ENCODE assay signal across 13 cellular contexts in genomic region chr12:41967668-41968649, GRCh38.
DNase-seq lines count a peak whose midpoint lies in the region; ATAC-seq, FAIRE-seq and TF ChIP-seq lines count a peak whose summit lies in the region.
"Had no signal": no experiment of that assay in that cellular context is flagged by ENCODE, and none has a peak within 500 bp of the region (broad histone marks: within the 10 kb centered on the region; RNA-seq: fewer than 3 reads in every experiment).

No MANE protein-coding gene starts in this region.

- H3K9me3 ChIP-seq in WERI-Rb-1 (ENCODE audit: severe bottlenecking) (no peaks in the 10 kb centered on the region), T-helper 17 cell (ENCODE audit: control insufficient read depth, low read length, poor library complexity, severe bottlenecking) (no peaks in the 10 kb centered on the region)

- FAIRE-seq in GM12891 (lab: Jason Lieb, UNC) = no peak
- FAIRE-seq: GM19239 had no signal

- no peak overlapping the region for H3K4me3 ChIP-seq in WERI-Rb-1 (ENCODE audit: low read depth, low read length)

- peaks cover 3% of the 10 kb centered on the region for H3K27me3 Mint-ChIP-seq in activated CD8-positive, alpha-beta T cell treated with anti-CD3 and anti-CD28 coated beads, Interleukin-2, amount 10 ng/mL, durations not matched to agents 7 days and 5 days (ENCODE audit: low read depth)
- H3K27me3 Mint-ChIP-seq in T-helper 17 cell = peaks cover 6% of the 10 kb centered on the region

- DNase-seq in ACHN (peak; percentile 98), NCI-H1417 (lab: John Stamatoyannopoulos, UW) (peak; percentile 80 to 93 (median 86)), WERI-Rb-1 (peak; percentile 88), islet precursor cell (peak; percentile 92), GM12891 (ENCODE audit: insufficient read length, low spot score) (no peak), T-helper 17 cell (no peak)
- DNase-seq in activated CD8-positive, alpha-beta T cell treated with anti-CD3 and anti-CD28 coated beads, Interleukin-2, amount 10 ng/mL, durations not matched to agents 7 days and 5 days = no peak
- DNase-seq: activated T-cell treated with anti-CD3 and anti-CD28 coated beads, Interleukin-2, amount 50 U/mL, for 1 hour; AML-193; stimulated activated naive CD8-positive, alpha-beta T cell treated with anti-CD3 and anti-CD28 coated beads, Interleukin-15, amount 100 ng/mL, for 72 hours; T-helper 9 cell had no signal

- CTCF ChIA-PET in activated CD8-positive, alpha-beta T cell treated with anti-CD3 and anti-CD28 coated beads, Interleukin-2, amount 10 ng/mL, durations not matched to agents 7 days and 5 days (lab: Charles Lee) = interaction anchor here (1.0 kb wide), 1 partner anchor 20 kb away, joined by 3 read pairs; no protein-coding TSS in a partner anchor

- in situ Hi-C loops in ACHN (cut with HindIII; ENCODE audit: low pct_ligation_motif_present, low pct_unique_long_range_greater_than_20kb, low sequenced_read_pairs) = no loop called here

- no peak for ATAC-seq in GM21381 (IDR thresholded peaks at IDR 0.05; ENCODE audit: unreplicated experiment)
- ATAC-seq in activated CD8-positive, alpha-beta T cell treated with anti-CD3 and anti-CD28 coated beads, Interleukin-2, amount 10 ng/mL, durations not matched to agents 7 days and 5 days = no peak
- ATAC-seq in T-helper 17 cell = no peak
- ATAC-seq: stimulated activated naive CD8-positive, alpha-beta T cell treated with anti-CD3 and anti-CD28 coated beads, Interleukin-15, amount 100 ng/mL, for 72 hours had no signal

- no peaks in the 10 kb centered on the region for H3K9me3 Mint-ChIP-seq in activated CD8-positive, alpha-beta T cell treated with anti-CD3 and anti-CD28 coated beads, Interleukin-2, amount 10 ng/mL, durations not matched to agents 7 days and 5 days (ENCODE audit: insufficient read depth)
- H3K9me3 Mint-ChIP-seq: stimulated activated naive CD8-positive, alpha-beta T cell treated with anti-CD3 and anti-CD28 coated beads, Interleukin-15, amount 100 ng/mL, for 72 hours had no signal

- no peaks in the 10 kb centered on the region for H3K4me1 Mint-ChIP-seq in activated CD8-positive, alpha-beta T cell treated with anti-CD3 and anti-CD28 coated beads, Interleukin-2, amount 10 ng/mL, durations not matched to agents 7 days and 5 days (ENCODE audit: low read depth)
- H3K4me1 Mint-ChIP-seq in T-helper 17 cell = no peaks in the 10 kb centered on the region
- H3K4me1 Mint-ChIP-seq: stimulated activated naive CD8-positive, alpha-beta T cell treated with anti-CD3 and anti-CD28 coated beads, Interleukin-15, amount 100 ng/mL, for 72 hours had no signal

- POLR2A ChIA-PET in activated CD8-positive, alpha-beta T cell treated with anti-CD3 and anti-CD28 coated beads, Interleukin-2, amount 10 ng/mL, durations not matched to agents 7 days and 5 days (lab: Charles Lee) = no interaction called here

- no peak overlapping the region for H3K27ac ChIP-seq in WERI-Rb-1

- H3K36me3 Mint-ChIP-seq in activated CD8-positive, alpha-beta T cell treated with anti-CD3 and anti-CD28 coated beads, Interleukin-2, amount 10 ng/mL, durations not matched to agents 7 days and 5 days (ENCODE audit: low read depth) = no peaks in the 10 kb centered on the region
- no peaks in the 10 kb centered on the region for H3K36me3 Mint-ChIP-seq in T-helper 17 cell (ENCODE audit: low read depth)

- no peaks in the 10 kb centered on the region for H3K36me3 ChIP-seq in WERI-Rb-1

- H3K27ac Mint-ChIP-seq in activated CD8-positive, alpha-beta T cell treated with anti-CD3 and anti-CD28 coated beads, Interleukin-2, amount 10 ng/mL, durations not matched to agents 7 days and 5 days = no peak overlapping the region
- no peak overlapping the region for H3K27ac Mint-ChIP-seq in T-helper 17 cell
- H3K27ac Mint-ChIP-seq: stimulated activated naive CD8-positive, alpha-beta T cell treated with anti-CD3 and anti-CD28 coated beads, Interleukin-15, amount 100 ng/mL, for 72 hours had no signal

- TF ChIP-seq POLR2A in GM12891 (IDR thresholded peaks at IDR 0.05; ENCODE audit: low read depth, low read length) = no peak

- H3K27me3 ChIP-seq in WERI-Rb-1 (ENCODE audit: insufficient read depth, low read depth, severe bottlenecking) = no peaks in the 10 kb centered on the region

- no peak overlapping the region for H3K4me3 Mint-ChIP-seq in activated CD8-positive, alpha-beta T cell treated with anti-CD3 and anti-CD28 coated beads, Interleukin-2, amount 10 ng/mL, durations not matched to agents 7 days and 5 days
- no peak overlapping the region for H3K4me3 Mint-ChIP-seq in T-helper 17 cell
- H3K4me3 Mint-ChIP-seq: stimulated activated naive CD8-positive, alpha-beta T cell treated with anti-CD3 and anti-CD28 coated beads, Interleukin-15, amount 100 ng/mL, for 72 hours had no signal

- no peak for TF ChIP-seq CTCF in WERI-Rb-1 (IDR thresholded peaks at IDR 0.05; ENCODE audit: low read depth, low read length)

TF ChIP-seq in GM12891, 5 proteins besides CTCF, POLR2A, EP300 and RAD21:
- no peak for TF ChIP-seq PAX5 (IDR thresholded peaks at IDR 0.05; ENCODE audit: insufficient read depth, low read length, severe bottlenecking)
- TF ChIP-seq TAF1 (IDR thresholded peaks at IDR 0.05; ENCODE audit: low read depth, low read length) = no peak
- TF ChIP-seq SPI1 (IDR thresholded peaks at IDR 0.05; ENCODE audit: low read depth, low read length) = no peak
- no peak for TF ChIP-seq POU2F2 (IDR thresholded peaks at IDR 0.05; ENCODE audit: low read depth, low read length)
- no peak for TF ChIP-seq POLR2AphosphoS5 (IDR thresholded peaks at IDR 0.05; ENCODE audit: low read depth, low read length)

Comparison
In these comparisons a context has a peak if more than half of its experiments do, and no peak if none do; other contexts are left out.
1. DNase-seq: peak in ACHN (single experiment), NCI-H1417 (3 of 3), WERI-Rb-1 (single experiment) and islet precursor cell (single experiment); none in GM12891 (single experiment), activated CD8-positive, alpha-beta T cell treated with anti-CD3 and anti-CD28 coated beads, Interleukin-2, amount 10 ng/mL, durations not matched to agents 7 days and 5 days (single experiment) and T-helper 17 cell (0 of 3).